Comparison of ENCODE assay signal across 28 cellular contexts in genomic region chr15:87429754-87430153, GRCh38.
"Had no signal": no experiment of that assay in that cellular context is flagged by ENCODE, and none has a peak within 500 bp of the region (broad histone marks: within the 10 kb centered on the region; RNA-seq: fewer than 3 reads in every experiment).

No MANE protein-coding gene starts in this region.

- H3K36me3 ChIP-seq: colonic mucosa, esophagus muscularis mucosa, esophagus squamous epithelium, gastrocnemius medialis, gastroesophageal sphincter, heart left ventricle, heart right ventricle had no signal

- H3K4me1 ChIP-seq: colonic mucosa, esophagus muscularis mucosa, esophagus squamous epithelium, foreskin keratinocyte, gastrocnemius medialis, gastroesophageal sphincter, heart left ventricle, heart right ventricle had no signal

- H3K9me3 ChIP-seq: colonic mucosa, esophagus muscularis mucosa, esophagus squamous epithelium, gastrocnemius medialis, gastroesophageal sphincter, heart left ventricle, heart right ventricle had no signal

- H3K27ac ChIP-seq: colonic mucosa, coronary artery, dorsolateral prefrontal cortex, epithelial cell of prostate, esophagus muscularis mucosa, esophagus squamous epithelium, foreskin keratinocyte, gastrocnemius medialis, gastroesophageal sphincter, heart left ventricle, heart right ventricle had no signal

- FAIRE-seq: colon, endometrium, endothelial cell of umbilical vein, frontal cortex had no signal

- H3K27me3 ChIP-seq: colonic mucosa, esophagus muscularis mucosa, esophagus squamous epithelium, foreskin keratinocyte, gastrocnemius medialis, gastroesophageal sphincter, heart left ventricle, heart right ventricle had no signal

- H3K4me3 ChIP-seq: colonic mucosa, coronary artery, dorsolateral prefrontal cortex, esophagus muscularis mucosa, esophagus squamous epithelium, gastrocnemius medialis, gastroesophageal sphincter, heart left ventricle, heart right ventricle had no signal

- DNase-seq: colonic mucosa; cortex of kidney; dermis blood vessel endothelial cell; dorsolateral prefrontal cortex; effector CD4-positive, alpha-beta T cell; effector CD8-positive, alpha-beta T cell; effector memory CD4-positive, alpha-beta T cell; effector memory CD8-positive, alpha-beta T cell; endodermal cell; erythroblast; esophagus squamous epithelium; foreskin fibroblast; foreskin keratinocyte; foreskin melanocyte; gastrocnemius medialis; glutamatergic neuron; head of caudate nucleus; heart left ventricle; heart right ventricle had no signal

- ATAC-seq: effector memory CD8-positive, alpha-beta T cell; esophagus mucosa; foreskin keratinocyte; gastrocnemius medialis; gastroesophageal sphincter; heart left ventricle; heart right ventricle had no signal
